In the genomic region with DNA sequence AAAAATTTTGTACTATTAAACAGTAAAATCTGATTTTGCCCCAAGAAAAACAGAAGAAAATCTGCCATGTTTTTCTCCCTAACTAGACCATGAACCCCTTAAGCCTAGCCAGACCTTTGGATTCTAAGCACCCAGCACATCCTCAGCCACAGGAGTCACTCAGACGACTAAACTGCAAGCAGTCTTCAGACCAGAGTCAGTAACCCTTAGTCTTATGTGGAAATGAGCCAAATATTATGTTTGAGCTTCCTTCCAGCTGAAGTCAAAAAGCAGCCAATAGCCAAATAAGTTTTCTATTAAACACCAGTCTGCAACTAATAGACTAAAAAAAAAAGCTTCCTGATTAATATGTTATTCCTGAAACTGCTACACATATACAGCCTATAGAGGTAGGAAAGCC, we compare ENCODE assay signal across 15 cellular contexts. TPM values are rescaled to one million over a fixed set of nuclear protein-coding genes. Genes with fewer than 3 reads are reported as not detected.
DNase-seq lines count a peak whose midpoint lies in the region; ATAC-seq lines count a peak whose summit lies in the region.
"Had no signal": no experiment of that assay in that cellular context is flagged by ENCODE, and none has a peak within 500 bp of the region (broad histone marks: within the 10 kb centered on the region; RNA-seq: fewer than 3 reads in every experiment).

No MANE protein-coding gene starts in this region.

- H3K9me3 Mint-ChIP-seq in activated naive CD4-positive, alpha-beta T cell treated with anti-CD3 and anti-CD28 coated beads, Interleukin-2, amount 10 ng/mL, durations not matched to agents 7 days and 5 days, result no peaks in the 10 kb centered on the region
- H3K9me3 Mint-ChIP-seq in central memory CD8-positive, alpha-beta T cell, result no peaks in the 10 kb centered on the region
- H3K9me3 Mint-ChIP-seq in naive thymus-derived CD8-positive, alpha-beta T cell, result no peaks in the 10 kb centered on the region
- H3K9me3 Mint-ChIP-seq: GM23338 had no signal

- ATAC-seq in central memory CD8-positive, alpha-beta T cell (replicated peaks; ENCODE audit: extremely low read depth, poor library complexity, severe bottlenecking), result no peak
- ATAC-seq in naive thymus-derived CD8-positive, alpha-beta T cell, result no peak
- ATAC-seq: GM23338, HCT116 had no signal

- H3K27me3 Mint-ChIP-seq in activated naive CD4-positive, alpha-beta T cell treated with anti-CD3 and anti-CD28 coated beads, Interleukin-2, amount 10 ng/mL, durations not matched to agents 7 days and 5 days, result no peaks in the 10 kb centered on the region
- no peaks in the 10 kb centered on the region for H3K27me3 Mint-ChIP-seq in central memory CD8-positive, alpha-beta T cell
- no peaks in the 10 kb centered on the region for H3K27me3 Mint-ChIP-seq in naive thymus-derived CD8-positive, alpha-beta T cell

- no peak overlapping the region for H3K4me3 Mint-ChIP-seq in activated naive CD4-positive, alpha-beta T cell treated with anti-CD3 and anti-CD28 coated beads, Interleukin-2, amount 10 ng/mL, durations not matched to agents 7 days and 5 days
- H3K4me3 Mint-ChIP-seq in central memory CD8-positive, alpha-beta T cell, result no peak overlapping the region
- H3K4me3 Mint-ChIP-seq in naive thymus-derived CD8-positive, alpha-beta T cell, result no peak overlapping the region
- H3K4me3 Mint-ChIP-seq: GM23338 had no signal

- CTCF ChIA-PET in activated naive CD4-positive, alpha-beta T cell treated with anti-CD3 and anti-CD28 coated beads, Interleukin-2, amount 10 ng/mL, durations not matched to agents 7 days and 5 days (lab: Charles Lee), result no interaction called here

- peaks cover 2% of the 10 kb centered on the region for H3K4me1 Mint-ChIP-seq in activated naive CD4-positive, alpha-beta T cell treated with anti-CD3 and anti-CD28 coated beads, Interleukin-2, amount 10 ng/mL, durations not matched to agents 7 days and 5 days
- peaks cover 55% of the 10 kb centered on the region for H3K4me1 Mint-ChIP-seq in central memory CD8-positive, alpha-beta T cell
- H3K4me1 Mint-ChIP-seq in naive thymus-derived CD8-positive, alpha-beta T cell, result peaks cover 10 to 38% (median 34%) of the 10 kb centered on the region in 4 donors

- no peak for DNase-seq in activated naive CD4-positive, alpha-beta T cell treated with anti-CD3 and anti-CD28 coated beads, Interleukin-2, amount 10 ng/mL, durations not matched to agents 7 days and 5 days
- no peak for DNase-seq in activated naive CD4-positive, alpha-beta T cell treated with anti-CD3 and anti-CD28 coated beads, Interleukin-2, amount 50 U/mL, for 16 hours
- no peak for DNase-seq in central memory CD8-positive, alpha-beta T cell (ENCODE audit: low spot score in 2 of 2)
- DNase-seq in fibroblast of the conjunctiva (ENCODE audit: low read depth), result peak; percentile 10
- DNase-seq in renal cortical epithelial cell (ENCODE audit: low read depth), result peak; percentile 11
- no peak for DNase-seq in naive thymus-derived CD8-positive, alpha-beta T cell
- DNase-seq in ureter (ENCODE audit: low spot score), result no peak
- DNase-seq in T-helper 2 cell, result no peak
- DNase-seq: KBM-7; NCI-H1417 treated with DMSO at 0.1 percent for 48 hours; NCI-H1930; NCI-H446; NK-92 treated with Interleukin-12 subunit alpha and Interleukin-12 subunit beta, amount 100 ng/mL, for 24 hours had no signal

- peak overlapping the region; percentile 4 for H3K27ac Mint-ChIP-seq in activated naive CD4-positive, alpha-beta T cell treated with anti-CD3 and anti-CD28 coated beads, Interleukin-2, amount 10 ng/mL, durations not matched to agents 7 days and 5 days
- peak overlapping the region; percentile 35 for H3K27ac Mint-ChIP-seq in central memory CD8-positive, alpha-beta T cell (ENCODE audit: low read depth)
- peak overlapping the region in 4 of 10 donors; percentile 32 to 63 (median 46) for H3K27ac Mint-ChIP-seq in naive thymus-derived CD8-positive, alpha-beta T cell
- H3K27ac Mint-ChIP-seq: GM23338 had no signal

- H3K36me3 Mint-ChIP-seq in activated naive CD4-positive, alpha-beta T cell treated with anti-CD3 and anti-CD28 coated beads, Interleukin-2, amount 10 ng/mL, durations not matched to agents 7 days and 5 days, result peaks cover 42% of the 10 kb centered on the region
- peaks cover 24% of the 10 kb centered on the region for H3K36me3 Mint-ChIP-seq in central memory CD8-positive, alpha-beta T cell (ENCODE audit: insufficient read depth)
- peaks cover 0 to 76% (median 23%) of the 10 kb centered on the region in 3 donors for H3K36me3 Mint-ChIP-seq in naive thymus-derived CD8-positive, alpha-beta T cell

- POLR2A ChIA-PET in naive thymus-derived CD8-positive, alpha-beta T cell (lab: Charles Lee), result no interaction called here

RNA-seq across cellular contexts. Expression of a gene that starts 47.4 kb away (rescaled TPM):
- total RNA-seq in renal cortical epithelial cell, result 99.7 and 110 TPM in 2 replicates
- 10 to 100 TPM; 63.7 to 65.7 TPM for total RNA-seq in naive thymus-derived CD8-positive, alpha-beta T cell
- 10 to 100 TPM; 64.0 to 88.0 (median 74.3) TPM for polyA plus RNA-seq in naive thymus-derived CD8-positive, alpha-beta T cell
- total RNA-seq in ureter, result 82.0 TPM

Comparison
In these comparisons a context has a peak if more than half of its experiments do, and no peak if none do; other contexts are left out.
1. DNase-seq: peak in fibroblast of the conjunctiva (single experiment) and renal cortical epithelial cell (single experiment); none in activated naive CD4-positive, alpha-beta T cell treated with anti-CD3 and anti-CD28 coated beads, Interleukin-2, amount 10 ng/mL, durations not matched to agents 7 days and 5 days (single experiment), activated naive CD4-positive, alpha-beta T cell treated with anti-CD3 and anti-CD28 coated beads, Interleukin-2, amount 50 U/mL, for 16 hours (single experiment), central memory CD8-positive, alpha-beta T cell (0 of 2), naive thymus-derived CD8-positive, alpha-beta T cell (0 of 10), ureter (single experiment) and T-helper 2 cell (0 of 5).